ENCODE assay signal across 14 cellular contexts in the genomic region with DNA sequence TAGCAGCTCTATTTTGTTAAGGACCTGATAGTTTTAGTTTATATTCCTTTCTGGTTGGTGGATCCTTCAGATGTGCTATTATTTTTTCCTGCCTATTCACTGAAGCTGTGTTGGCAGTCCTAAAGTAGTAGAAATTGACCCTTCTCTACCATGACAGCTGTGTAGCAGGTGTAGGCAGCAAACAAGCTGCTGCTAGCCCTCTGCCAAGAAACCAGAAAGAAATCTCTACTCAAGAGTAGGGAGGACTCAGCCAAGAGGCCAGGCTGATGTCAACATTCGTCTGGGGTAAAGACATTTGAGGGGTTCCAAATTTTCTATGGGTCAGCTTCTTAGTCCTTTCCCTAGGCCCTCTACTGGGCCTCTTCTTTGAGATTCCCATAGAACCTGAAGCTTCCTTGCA.
"Had no signal": no experiment of that assay in that cellular context is flagged by ENCODE, and none has a peak within 500 bp of the region (broad histone marks: within the 10 kb centered on the region; RNA-seq: fewer than 3 reads in every experiment).

No MANE protein-coding gene starts in this region.

- H3K27me3 Mint-ChIP-seq: central memory CD8-positive, alpha-beta T cell; dendritic cell treated with granulocyte-macrophage colony-stimulating factor and Interleukin-4, amounts not matched to agents 40 ng/mL and 50 ng/mL, for 4 days; effector memory CD8-positive, alpha-beta T cell; memory B cell had no signal

- H3K4me3 ChIP-seq: ovary, thyroid gland, vagina had no signal

- H3K9me3 ChIP-seq: ovary, thyroid gland, vagina had no signal

- H3K4me3 Mint-ChIP-seq: central memory CD8-positive, alpha-beta T cell; dendritic cell treated with granulocyte-macrophage colony-stimulating factor and Interleukin-4, amounts not matched to agents 40 ng/mL and 50 ng/mL, for 4 days; effector memory CD8-positive, alpha-beta T cell; immature natural killer cell; memory B cell had no signal

- H3K4me1 ChIP-seq: vagina had no signal

- DNase-seq: activated CD4-positive, alpha-beta T cell treated with anti-CD3 and anti-CD28 coated beads for 48 hours; activated CD8-positive, alpha-beta memory T cell treated with anti-CD3 and anti-CD28 coated beads for 24 hours; activated naive CD4-positive, alpha-beta T cell treated with anti-CD3 and anti-CD28 coated beads, Interleukin-2, amount 50 U/mL, for 16 hours; effector memory CD8-positive, alpha-beta T cell; immature natural killer cell; left cardiac atrium; ovary; T-helper 1 cell; thyroid gland had no signal

- H3K27me3 ChIP-seq: ovary, thyroid gland, vagina had no signal

- H3K9me3 Mint-ChIP-seq: activated T-helper 2 cell treated with anti-CD3 and anti-CD28 coated beads, Interferon-gamma antibody, Interleukin-2, Interleukin-4, amounts not matched to agents 10 μg/mL and 5 μg/mL and 100 μg/mL, durations not matched to agents 14 hours and 24 hours and 36 hours; central memory CD8-positive, alpha-beta T cell; dendritic cell treated with granulocyte-macrophage colony-stimulating factor and Interleukin-4, amounts not matched to agents 40 ng/mL and 50 ng/mL, for 4 days; effector memory CD8-positive, alpha-beta T cell; memory B cell had no signal

- H3K4me1 Mint-ChIP-seq: central memory CD8-positive, alpha-beta T cell; immature natural killer cell; memory B cell had no signal

- ATAC-seq: effector memory CD8-positive, alpha-beta T cell had no signal

- H3K27ac Mint-ChIP-seq: activated T-helper 2 cell treated with anti-CD3 and anti-CD28 coated beads, Interferon-gamma antibody, Interleukin-2, Interleukin-4, amounts not matched to agents 10 μg/mL and 5 μg/mL and 100 μg/mL, durations not matched to agents 14 hours and 24 hours and 36 hours; dendritic cell treated with granulocyte-macrophage colony-stimulating factor and Interleukin-4, amounts not matched to agents 40 ng/mL and 50 ng/mL, for 4 days; effector memory CD8-positive, alpha-beta T cell; immature natural killer cell; memory B cell had no signal

- H3K36me3 ChIP-seq: ovary had no signal

- H3K27ac ChIP-seq: ovary, thyroid gland, vagina had no signal
